Comparison of ENCODE assay signal across 20 cellular contexts in genomic region chr10:15333909-15334649, GRCh38. TPM values are rescaled to one million over a fixed set of nuclear protein-coding genes. Genes with fewer than 3 reads are reported as not detected.
DNase-seq lines count a peak whose midpoint lies in the region; ATAC-seq, FAIRE-seq and TF ChIP-seq lines count a peak whose summit lies in the region.
"Had no signal": no experiment of that assay in that cellular context is flagged by ENCODE, and none has a peak within 500 bp of the region (broad histone marks: within the 10 kb centered on the region; RNA-seq: fewer than 3 reads in every experiment).

No MANE protein-coding gene starts in this region.

- peaks cover 20% of the 10 kb centered on the region for H3K4me1 Mint-ChIP-seq in Calu3 (ENCODE audit: low read depth, unreplicated experiment)
- peaks cover 36% of the 10 kb centered on the region for H3K4me1 Mint-ChIP-seq in glutamatergic neuron (ENCODE audit: low read depth, unreplicated experiment)
- H3K4me1 Mint-ChIP-seq in natural killer cell, result no peaks in the 10 kb centered on the region

- FAIRE-seq in RCC 7860 (lab: Jason Lieb, UNC), result peak; percentile 100
- FAIRE-seq: GM19239 had no signal

- DNase-seq in Calu3 (peak; percentile 12), RCC 7860 (ENCODE audit: low spot score) (peak; percentile 87), glutamatergic neuron (no peak), natural killer cell (no peak), NCI-H1436 (lab: John Stamatoyannopoulos, UW) (no peak)
- DNase-seq: activated naive CD8-positive, alpha-beta T cell treated with anti-CD3 and anti-CD28 coated beads, Interleukin-2, amount 10 ng/mL, durations not matched to agents 7 days and 5 days; Karpas-422; NCI-H1105 treated with DMSO at 0.1 percent for 48 hours; SIG-M5; stimulated activated naive CD4-positive, alpha-beta T cell treated with Interleukin-2 at 50 U/mL for 16 hours had no signal

- intact Hi-C loops in Calu3 (cut with micrococcal nuclease; ENCODE audit: unreplicated experiment), result no loop called here
- intact Hi-C loops in natural killer cell (cut with micrococcal nuclease), result no loop called here

- peaks cover 35 to 41% of the 10 kb centered on the region in 2 donors for H3K4me1 ChIP-seq in mucosa of rectum (ENCODE audit: control insufficient read depth in 2 of 2, insufficient read depth in 2 of 2, low read length in 2 of 2)

- CTCF ChIA-PET in Calu3 (lab: Charles Lee), result interaction anchor here (0.7 kb wide), 1 partner anchor 16 kb away, joined by 3 read pairs; no protein-coding TSS in a partner anchor

- no peaks in the 10 kb centered on the region for H3K36me3 ChIP-seq in mucosa of rectum (ENCODE audit: control insufficient read depth in 2 of 2, insufficient read depth in 2 of 2, low read length in 2 of 2)
- H3K36me3 ChIP-seq: HAP-1, neutrophil had no signal

- H3K9ac ChIP-seq in mucosa of rectum (ENCODE audit: low read depth in 1 of 2, low read length in 2 of 2), result peak overlapping the region in 1 of 2 donors; percentile 45

- BruUV-seq in Calu3 (replicated peaks; lab: Mats Ljungman, UMichigan), result no TSS peak

- TF ChIP-seq CTCF in Calu3 (IDR thresholded peaks at IDR 0.05; ENCODE audit: unreplicated experiment) (no peak), glutamatergic neuron (IDR thresholded peaks at IDR 0.05; ENCODE audit: partially characterized antibody, unreplicated experiment) (no peak), natural killer cell (IDR thresholded peaks at IDR 0.05) (no peak)

- H3K27ac Mint-ChIP-seq in Calu3 (ENCODE audit: unreplicated experiment) (peak overlapping the region; percentile 66), glutamatergic neuron (ENCODE audit: unreplicated experiment) (peak overlapping the region; percentile 87), natural killer cell (no peak overlapping the region)
- H3K27ac Mint-ChIP-seq: activated naive CD8-positive, alpha-beta T cell treated with anti-CD3 and anti-CD28 coated beads, Interleukin-2, amount 10 ng/mL, durations not matched to agents 7 days and 5 days; activated T-helper 1 cell treated with anti-CD3 and anti-CD28 coated beads, Interleukin-12 subunit alpha, Interleukin-12 subunit beta, Interleukin-2, Interleukin-4 antibody, amounts not matched to agents 30 ng/mL and 10 ng/mL and 1 ng/mL, durations not matched to agents 14 hours and 24 hours and 36 hours had no signal

- H3K27me3 Mint-ChIP-seq in Calu3 (ENCODE audit: unreplicated experiment) (peaks cover 83% of the 10 kb centered on the region), glutamatergic neuron (ENCODE audit: unreplicated experiment) (peaks cover 2% of the 10 kb centered on the region), natural killer cell (ENCODE audit: low read depth in 2 of 2) (peaks cover 3 to 11% of the 10 kb centered on the region in 2 donors)
- H3K27me3 Mint-ChIP-seq: activated naive CD8-positive, alpha-beta T cell treated with anti-CD3 and anti-CD28 coated beads, Interleukin-2, amount 10 ng/mL, durations not matched to agents 7 days and 5 days had no signal

- no peaks in the 10 kb centered on the region for H3K27me3 ChIP-seq in mucosa of rectum (ENCODE audit: control insufficient read depth in 2 of 2, insufficient read depth in 2 of 2, low read length in 2 of 2)
- H3K27me3 ChIP-seq: neutrophil had no signal

- H3K4me3 Mint-ChIP-seq in Calu3 (ENCODE audit: low read depth, unreplicated experiment) (no peak overlapping the region), glutamatergic neuron (ENCODE audit: unreplicated experiment) (peak overlapping the region; percentile 82), natural killer cell (no peak overlapping the region)
- H3K4me3 Mint-ChIP-seq: activated naive CD8-positive, alpha-beta T cell treated with anti-CD3 and anti-CD28 coated beads, Interleukin-2, amount 10 ng/mL, durations not matched to agents 7 days and 5 days; activated T-helper 1 cell treated with anti-CD3 and anti-CD28 coated beads, Interleukin-12 subunit alpha, Interleukin-12 subunit beta, Interleukin-2, Interleukin-4 antibody, amounts not matched to agents 30 ng/mL and 10 ng/mL and 1 ng/mL, durations not matched to agents 14 hours and 24 hours and 36 hours had no signal

- no peaks in the 10 kb centered on the region for H3K9me3 Mint-ChIP-seq in Calu3 (ENCODE audit: low read depth, unreplicated experiment)
- H3K9me3 Mint-ChIP-seq in glutamatergic neuron (ENCODE audit: unreplicated experiment), result peaks cover 7% of the 10 kb centered on the region
- H3K9me3 Mint-ChIP-seq in natural killer cell, result no peaks in the 10 kb centered on the region
- H3K9me3 Mint-ChIP-seq: activated naive CD8-positive, alpha-beta T cell treated with anti-CD3 and anti-CD28 coated beads, Interleukin-2, amount 10 ng/mL, durations not matched to agents 7 days and 5 days; activated T-helper 1 cell treated with anti-CD3 and anti-CD28 coated beads, Interleukin-12 subunit alpha, Interleukin-12 subunit beta, Interleukin-2, Interleukin-4 antibody, amounts not matched to agents 30 ng/mL and 10 ng/mL and 1 ng/mL, durations not matched to agents 14 hours and 24 hours and 36 hours had no signal

- no peaks in the 10 kb centered on the region for H3K9me3 ChIP-seq in mucosa of rectum (ENCODE audit: control insufficient read depth in 2 of 2, low read length in 2 of 2)
- H3K9me3 ChIP-seq: HAP-1, neutrophil had no signal

- H3K4me3 ChIP-seq in mucosa of rectum (ENCODE audit: low read length in 2 of 2), result no peak overlapping the region
- H3K4me3 ChIP-seq: HAP-1 had no signal

- ATAC-seq in GM19455 (IDR thresholded peaks at IDR 0.05; ENCODE audit: unreplicated experiment), result no peak
- ATAC-seq in natural killer cell, result no peak
- ATAC-seq in HG03571 (IDR thresholded peaks at IDR 0.05; ENCODE audit: unreplicated experiment), result no peak
- ATAC-seq: activated CD4-positive, CD25-positive, alpha-beta regulatory T cell treated with anti-CD3 and anti-CD28 coated beads, Interleukin-2, amount 50 U/mL, for 24 hours; right cardiac atrium had no signal

- H3K36me3 Mint-ChIP-seq in Calu3 (ENCODE audit: insufficient read depth, unreplicated experiment) (no peaks in the 10 kb centered on the region), glutamatergic neuron (ENCODE audit: unreplicated experiment) (no peaks in the 10 kb centered on the region), natural killer cell (no peaks in the 10 kb centered on the region)
- H3K36me3 Mint-ChIP-seq: activated naive CD8-positive, alpha-beta T cell treated with anti-CD3 and anti-CD28 coated beads, Interleukin-2, amount 10 ng/mL, durations not matched to agents 7 days and 5 days had no signal

- H3K27ac ChIP-seq in mucosa of rectum (ENCODE audit: low read depth in 2 of 2, low read length in 2 of 2), result peak overlapping the region; percentile 85 to 86
- H3K27ac ChIP-seq: neutrophil had no signal

RNA-seq across cellular contexts. Expression of gene FAM171A1, which starts 37.0 kb away (rescaled TPM):
- 1.0 and 2.6 TPM in 2 replicates for total RNA-seq in Calu3 (2022)
- total RNA-seq in glutamatergic neuron (ENCODE audit: unreplicated experiment), result 186 TPM
- 1 to 10 TPM in 2 of 3 donors, under 1 TPM in 1; 0.99 to 2.3 (median 1.6) TPM for total RNA-seq in natural killer cell
- total RNA-seq: OCI-LY7 had no signal

Comparison
In these comparisons a context has a peak if more than half of its experiments do, and no peak if none do; other contexts are left out.
1. DNase-seq: peak in Calu3 (single experiment) and RCC 7860 (single experiment); none in glutamatergic neuron (single experiment), natural killer cell (single experiment) and NCI-H1436 (single experiment).
2. H3K27ac Mint-ChIP-seq: peak in Calu3 (single experiment) and glutamatergic neuron (single experiment); none in natural killer cell (0 of 2).
3. RNA of gene FAM171A1, which starts 37.0 kb away (total RNA-seq): 186 TPM in glutamatergic neuron (single experiment); 0.99 to 2.3 TPM in natural killer cell and 1.0 to 2.6 TPM in Calu3; every median in the first group is over 10 times any median in the second.